In genomic region chr7:15430191-15430590, GRCh38 we compare ENCODE assay signal across 23 cellular contexts.
"Had no signal": no experiment of that assay in that cellular context is flagged by ENCODE, and none has a peak within 500 bp of the region (broad histone marks: within the 10 kb centered on the region; RNA-seq: fewer than 3 reads in every experiment).

No MANE protein-coding gene starts in this region.

- H3K27ac ChIP-seq: coronary artery, dorsolateral prefrontal cortex, esophagus muscularis mucosa, gastroesophageal sphincter, heart left ventricle, hepatocyte, left ventricle myocardium inferior, lower lobe of right lung had no signal

- H3K79me2 ChIP-seq: hepatocyte had no signal

- H3K27me3 ChIP-seq: dorsolateral prefrontal cortex, esophagus muscularis mucosa, gastroesophageal sphincter, heart left ventricle, hepatocyte had no signal

- H3K9me3 ChIP-seq: esophagus muscularis mucosa, gastroesophageal sphincter, heart left ventricle, left ventricle myocardium inferior, lower lobe of right lung, mucosa of descending colon had no signal

- H3K4me3 ChIP-seq: coronary artery, dorsolateral prefrontal cortex, esophagus muscularis mucosa, gastroesophageal sphincter, heart left ventricle, hepatocyte, left ventricle myocardium inferior, lower lobe of right lung, mucosa of descending colon had no signal

- H3K36me3 ChIP-seq: esophagus muscularis mucosa, gastroesophageal sphincter, heart left ventricle, left ventricle myocardium inferior, lower lobe of right lung had no signal

- ATAC-seq: gastroesophageal sphincter; heart left ventricle; left colon; left lobe of liver; lower lobe of right lung; mucosa of descending colon; naive thymus-derived CD8-positive, alpha-beta T cell had no signal

- H2AFZ ChIP-seq: hepatocyte had no signal

- H3K4me2 ChIP-seq: hepatocyte had no signal

- H3K4me1 ChIP-seq: esophagus muscularis mucosa, gastroesophageal sphincter, heart left ventricle, left ventricle myocardium inferior, lower lobe of right lung had no signal

- DNase-seq: dermis blood vessel endothelial cell; dorsolateral prefrontal cortex; effector CD4-positive, alpha-beta T cell; effector memory CD4-positive, alpha-beta T cell; foreskin melanocyte; heart left ventricle; hypothalamus; immature natural killer cell; islet precursor cell; kidney; kidney glomerular epithelial cell; left colon; left ventricle myocardium inferior; lower lobe of right lung; mesenchymal stem cell; mucosa of descending colon; naive B cell; naive thymus-derived CD8-positive, alpha-beta T cell had no signal
